Comparison of ENCODE assay signal across 8 cellular contexts in the genomic region with DNA sequence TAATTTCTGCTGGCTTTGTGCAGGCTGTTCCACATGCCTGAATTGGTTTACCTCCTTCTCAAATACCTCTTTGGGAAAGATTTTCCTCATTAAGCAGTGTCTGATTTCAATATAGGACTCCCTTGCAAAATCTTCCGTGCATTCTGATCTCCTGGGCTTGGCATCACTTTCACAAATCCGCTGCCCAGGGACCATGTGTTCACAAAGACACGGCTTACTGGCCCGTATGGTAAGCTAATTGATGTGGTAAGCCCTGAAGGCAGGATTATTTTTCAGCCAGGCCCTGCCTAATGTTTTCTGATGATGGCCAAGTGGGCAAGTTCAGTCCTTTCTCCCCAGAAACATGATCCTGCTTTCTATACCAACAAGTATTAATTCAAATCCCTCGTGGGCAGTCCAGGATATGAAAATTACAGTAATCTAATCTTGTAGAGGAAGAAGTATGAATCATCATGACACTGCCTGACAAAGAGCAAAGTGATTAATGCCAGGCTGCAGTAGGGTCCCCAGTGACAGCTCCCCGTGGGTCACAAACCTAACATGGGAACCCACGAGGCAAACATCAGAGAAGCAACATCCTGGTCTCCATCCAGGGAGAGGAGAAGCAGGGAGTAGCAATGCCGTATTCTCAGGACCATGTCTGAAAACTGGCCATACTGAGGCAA. TPM values are rescaled to one million over a fixed set of nuclear protein-coding genes. Genes with fewer than 3 reads are reported as not detected.
DNase-seq lines count a peak whose midpoint lies in the region; ATAC-seq and TF ChIP-seq lines count a peak whose summit lies in the region.

No MANE protein-coding gene starts in this region.

- H3K4me3 ChIP-seq in heart left ventricle (peak overlapping the region in 1 of 12 donors; percentile 5), suprapubic skin (no peak overlapping the region)

- peak; percentile 27 for DNase-seq in stimulated activated CD4-positive, alpha-beta T cell treated with anti-CD3 and anti-CD28 coated beads, Interleukin-15, amount 100 ng/mL, for 24 hours
- no peak for DNase-seq in stimulated activated CD4-positive, alpha-beta T cell treated with anti-CD3 and anti-CD28 coated beads, Interleukin-2, amount 100 ng/mL, for 48 hours
- no peak for DNase-seq in activated CD4-positive, alpha-beta T cell treated with anti-CD3 and anti-CD28 coated beads, Interleukin-2, amount 10 ng/mL, durations not matched to agents 24 days and 14 days
- DNase-seq in heart left ventricle (no peak), suprapubic skin (ENCODE audit: low spot score in 2 of 2) (peak in 1 of 2 donors; percentile 83), T-helper 1 cell (no peak)

- no peaks in the 10 kb centered on the region for H3K9me3 Mint-ChIP-seq in activated CD4-positive, alpha-beta T cell treated with anti-CD3 and anti-CD28 coated beads, Interleukin-2, amount 10 ng/mL, durations not matched to agents 24 days and 14 days

- peak in 2 of 4 donors; percentile 2 to 11 for ATAC-seq in heart left ventricle
- ATAC-seq in GM18519 (IDR thresholded peaks at IDR 0.05; ENCODE audit: low FRiP score, unreplicated experiment), result no peak
- no peak for ATAC-seq in HG03439 (IDR thresholded peaks at IDR 0.05; ENCODE audit: unreplicated experiment)

- intact Hi-C loops in activated CD4-positive, alpha-beta T cell treated with anti-CD3 and anti-CD28 coated beads, Interleukin-2, amount 10 ng/mL, durations not matched to agents 24 days and 14 days (cut with micrococcal nuclease), result no loop called here
- intact Hi-C loops in heart left ventricle (cut with DNase I), result loop anchor here in 2 of 10 donors (10.0 kb wide), 1 partner anchor 208 kb away; no protein-coding TSS in a partner anchor

- H3K27me3 ChIP-seq in heart left ventricle, result no peaks in the 10 kb centered on the region
- H3K27me3 ChIP-seq in suprapubic skin, result no peaks in the 10 kb centered on the region

- no peak for TF ChIP-seq EP300 in suprapubic skin (IDR thresholded peaks at IDR 0.05)

- no peaks in the 10 kb centered on the region for H3K36me3 ChIP-seq in heart left ventricle
- H3K36me3 ChIP-seq in suprapubic skin, result no peaks in the 10 kb centered on the region

- peaks cover 24% of the 10 kb centered on the region for H3K4me1 Mint-ChIP-seq in activated CD4-positive, alpha-beta T cell treated with anti-CD3 and anti-CD28 coated beads, Interleukin-2, amount 10 ng/mL, durations not matched to agents 24 days and 14 days

- no peaks in the 10 kb centered on the region for H3K9me3 ChIP-seq in heart left ventricle
- H3K9me3 ChIP-seq in suprapubic skin, result no peaks in the 10 kb centered on the region

- no peak overlapping the region for H3K4me3 Mint-ChIP-seq in activated CD4-positive, alpha-beta T cell treated with anti-CD3 and anti-CD28 coated beads, Interleukin-2, amount 10 ng/mL, durations not matched to agents 24 days and 14 days

- TF ChIP-seq POLR2A in heart left ventricle (IDR thresholded peaks at IDR 0.05) (no peak), suprapubic skin (IDR thresholded peaks at IDR 0.05) (no peak)

- no peaks in the 10 kb centered on the region for H3K36me3 Mint-ChIP-seq in activated CD4-positive, alpha-beta T cell treated with anti-CD3 and anti-CD28 coated beads, Interleukin-2, amount 10 ng/mL, durations not matched to agents 24 days and 14 days (ENCODE audit: low read depth)

- peak overlapping the region; percentile 54 for H3K27ac Mint-ChIP-seq in activated CD4-positive, alpha-beta T cell treated with anti-CD3 and anti-CD28 coated beads, Interleukin-2, amount 10 ng/mL, durations not matched to agents 24 days and 14 days

- peaks cover 0 to 73% (median 43%) of the 10 kb centered on the region in 12 donors for H3K4me1 ChIP-seq in heart left ventricle
- peaks cover 57% of the 10 kb centered on the region for H3K4me1 ChIP-seq in suprapubic skin

- 47 to 61% (median 52%) methylated on average over 8 of the region's 8 CpGs for WGBS in heart left ventricle, 4 donors
- 8% methylated on average over 8 of the region's 8 CpGs for WGBS in suprapubic skin

- H3K27ac ChIP-seq in heart left ventricle, result peak overlapping the region; percentile 19 to 86 (median 52)
- peak overlapping the region; percentile 77 for H3K27ac ChIP-seq in suprapubic skin

- peaks cover 12% of the 10 kb centered on the region for H3K27me3 Mint-ChIP-seq in activated CD4-positive, alpha-beta T cell treated with anti-CD3 and anti-CD28 coated beads, Interleukin-2, amount 10 ng/mL, durations not matched to agents 24 days and 14 days

- TF ChIP-seq CTCF in heart left ventricle (IDR thresholded peaks at IDR 0.05), result no peak
- no peak for TF ChIP-seq CTCF in suprapubic skin (IDR thresholded peaks at IDR 0.05)

RNA-seq across cellular contexts. Expression of a gene that starts 11.6 kb away (rescaled TPM):
- total RNA-seq in activated CD4-positive, alpha-beta T cell treated with anti-CD3 and anti-CD28 coated beads, Interleukin-2, amount 10 ng/mL, durations not matched to agents 24 days and 14 days, result 8.6 and 10.1 TPM in 2 replicates
- total RNA-seq in heart left ventricle (100 to 1,000 TPM; 262 to 589 (median 387) TPM), suprapubic skin (100 to 1,000 TPM in 1 of 4 donors, 10 to 100 TPM in 3; 52.9 to 129 (median 72.1) TPM)
- polyA plus RNA-seq in heart left ventricle, result 100 to 1,000 TPM in 1 of 2 donors, 10 to 100 TPM in 1; 95.2 to 139 TPM
